In the genomic region with DNA sequence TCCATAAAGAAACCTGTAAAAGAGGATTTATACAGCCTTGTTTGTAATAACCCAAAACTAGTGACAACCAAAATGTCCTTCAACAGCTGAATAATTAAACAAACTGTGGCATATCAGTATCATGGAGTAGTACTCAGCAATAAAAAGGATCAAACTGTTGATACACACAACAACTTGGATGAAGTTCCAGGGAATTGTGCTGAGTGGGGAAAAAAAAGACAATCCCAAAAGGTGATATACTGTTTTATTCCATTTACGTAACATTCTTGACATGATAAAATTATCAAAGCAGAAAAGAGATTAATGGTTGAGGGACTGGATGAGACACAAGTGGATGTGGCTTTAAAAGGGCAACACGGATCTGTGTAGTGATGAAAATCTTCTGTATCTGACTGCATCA, we compare ENCODE assay signal across 11 cellular contexts. TPM values are rescaled to one million over a fixed set of nuclear protein-coding genes. Genes with fewer than 3 reads are reported as not detected.
"Had no signal": no experiment of that assay in that cellular context is flagged by ENCODE, and none has a peak within 500 bp of the region (broad histone marks: within the 10 kb centered on the region; RNA-seq: fewer than 3 reads in every experiment).

No MANE protein-coding gene starts in this region.

- H3K4me1 ChIP-seq: HAP-1 had no signal

- H3K36me3 ChIP-seq: HAP-1 had no signal

- H3K4me3 ChIP-seq: GM23248, HAP-1 had no signal

- H3K27ac Mint-ChIP-seq: HFFc6, IgD-negative memory B cell had no signal

- H2AFZ ChIP-seq: GM23248 had no signal

- H3K27ac ChIP-seq: GM23248, HL-60 had no signal

- ATAC-seq: HCT116 had no signal

- H3K27me3 Mint-ChIP-seq: IgD-negative memory B cell had no signal

- H3K4me3 Mint-ChIP-seq: HFFc6, IgD-negative memory B cell had no signal

- DNase-seq: GM23248, GOT3, H7, HFFc6, KG1 had no signal

- H3K4me1 Mint-ChIP-seq: IgD-negative memory B cell had no signal

- H3K9ac ChIP-seq: GM23248 had no signal

- H3K36me3 Mint-ChIP-seq: IgD-negative memory B cell had no signal

- H3K9me3 ChIP-seq: HAP-1 had no signal

RNA-seq across cellular contexts. Expression of a gene that starts 7.8 kb away (rescaled TPM):
- polyA plus RNA-seq: IgD-negative memory B cell had no signal

RNA-seq across cellular contexts. Expression of a gene that starts 55.3 kb away (rescaled TPM):
- total RNA-seq: GM23248, H4, H7, HFFc6, HT1080 had no signal
- polyA plus RNA-seq: GM23248, IgD-negative memory B cell had no signal
